Comparison of ENCODE assay signal across 8 cellular contexts in genomic region chr13:30408319-30409101, GRCh38.
DNase-seq lines count a peak whose midpoint lies in the region; ATAC-seq and TF ChIP-seq lines count a peak whose summit lies in the region.

No MANE protein-coding gene starts in this region.

- TF ChIP-seq CTCF in AG09319 (IDR thresholded peaks at IDR 0.05; ENCODE audit: low read depth, low read length) (peak; percentile 60), RWPE1 (conservative IDR thresholded peaks at IDR 0.05; ENCODE audit: low read depth) (peak; percentile 76)

- H3K27ac ChIP-seq in RWPE1 = peak overlapping the region; percentile 55

- no peaks in the 10 kb centered on the region for H3K9me3 Mint-ChIP-seq in activated naive CD4-positive, alpha-beta T cell treated with anti-CD3 and anti-CD28 coated beads, Interleukin-2, amount 10 ng/mL, durations not matched to agents 7 days and 5 days

- peaks cover 37% of the 10 kb centered on the region for H3K4me1 Mint-ChIP-seq in activated naive CD4-positive, alpha-beta T cell treated with anti-CD3 and anti-CD28 coated beads, Interleukin-2, amount 10 ng/mL, durations not matched to agents 7 days and 5 days

- ATAC-seq in GM19043 (IDR thresholded peaks at IDR 0.05; ENCODE audit: low read depth, unreplicated experiment) (peak; percentile 90), HG03354 (IDR thresholded peaks at IDR 0.05; ENCODE audit: poor library complexity, severe bottlenecking, unreplicated experiment) (peak; percentile 94)

- POLR2A ChIA-PET in RWPE1 (lab: Yijun Ruan, JAX; ENCODE audit: low non-redundant PET) = no interaction called here

- H3K27me3 Mint-ChIP-seq in activated naive CD4-positive, alpha-beta T cell treated with anti-CD3 and anti-CD28 coated beads, Interleukin-2, amount 10 ng/mL, durations not matched to agents 7 days and 5 days = peaks cover 16% of the 10 kb centered on the region

- H3K36me3 Mint-ChIP-seq in activated naive CD4-positive, alpha-beta T cell treated with anti-CD3 and anti-CD28 coated beads, Interleukin-2, amount 10 ng/mL, durations not matched to agents 7 days and 5 days = peaks cover 2% of the 10 kb centered on the region

- H3K4me3 Mint-ChIP-seq in activated naive CD4-positive, alpha-beta T cell treated with anti-CD3 and anti-CD28 coated beads, Interleukin-2, amount 10 ng/mL, durations not matched to agents 7 days and 5 days = peak overlapping the region; percentile 39

- CTCF ChIA-PET in RWPE1 (lab: Yijun Ruan, JAX) = interaction anchor here (0.5 to 1.0 kb wide), 6 partner anchors 9 to 261 kb away, joined by 3 to 4 read pairs (median 4); no protein-coding TSS in a partner anchor
- CTCF ChIA-PET in activated naive CD4-positive, alpha-beta T cell treated with anti-CD3 and anti-CD28 coated beads, Interleukin-2, amount 10 ng/mL, durations not matched to agents 7 days and 5 days (lab: Charles Lee) = interaction anchor here (0.8 to 3.4 kb wide), 8 partner anchors 10 to 163 kb away, joined by 3 to 20 read pairs (median 4); no protein-coding TSS in a partner anchor

- peak overlapping the region; percentile 68 for H3K27ac Mint-ChIP-seq in activated naive CD4-positive, alpha-beta T cell treated with anti-CD3 and anti-CD28 coated beads, Interleukin-2, amount 10 ng/mL, durations not matched to agents 7 days and 5 days

- peak; percentile 78 for DNase-seq in AG09319 (ENCODE audit: extremely low read depth, low read depth)
- peak; percentile 63 for DNase-seq in RWPE1 (ENCODE audit: low spot score)
- DNase-seq in activated naive CD4-positive, alpha-beta T cell treated with anti-CD3 and anti-CD28 coated beads, Interleukin-2, amount 10 ng/mL, durations not matched to agents 7 days and 5 days = peak; percentile 94
- peak; percentile 95 for DNase-seq in germinal center (ENCODE audit: low spot score)
- DNase-seq in nucleus accumbens (lab: John Stamatoyannopoulos, UW) = peak; percentile 42 to 93 (median 82)
- DNase-seq in superior temporal gyrus (ENCODE audit: extremely low spot score) = peak; percentile 88

Comparison
In these comparisons a context has a peak if more than half of its experiments do, and no peak if none do; other contexts are left out.
1. Peak in every context shown above with its lines: DNase-seq, ATAC-seq and H3K27ac ChIP-seq.